Comparison of ENCODE assay signal across 14 cellular contexts in genomic region chr6:158751842-158752424, GRCh38.
A peak's percentile ranks its signal among the peaks of the same experiment; 100 is the strongest.
DNase-seq lines count a peak whose midpoint lies in the region; ATAC-seq and TF ChIP-seq lines count a peak whose summit lies in the region.
"Had no signal": no experiment of that assay in that cellular context is flagged by ENCODE, and none has a peak within 500 bp of the region (broad histone marks: within the 10 kb centered on the region; RNA-seq: fewer than 3 reads in every experiment).

No MANE protein-coding gene starts in this region.

- no peak overlapping the region for H3K23ac ChIP-seq in neuronal stem cell (ENCODE audit: low read depth, low read length, poor library complexity)

- no peak overlapping the region for H3K14ac ChIP-seq in neuronal stem cell (ENCODE audit: low read length)

- H3K79me2 ChIP-seq in GM23338 (replicated peaks; ENCODE audit: insufficient read depth) = no peaks in the 10 kb centered on the region

- H2AK5ac ChIP-seq in neuronal stem cell (ENCODE audit: low read depth, low read length) = no peak overlapping the region

- no peak overlapping the region for H2BK15ac ChIP-seq in neuronal stem cell (ENCODE audit: low read length)

- H3K9me3 Mint-ChIP-seq in GM23338 = no peaks in the 10 kb centered on the region; the same call in 2 of the 3 replicates
- H3K9me3 Mint-ChIP-seq: activated naive CD4-positive, alpha-beta T cell treated with anti-CD3 and anti-CD28 coated beads, Interleukin-2, amount 50 U/mL, for 72 hours; activated T-cell treated with anti-CD3 and anti-CD28 coated beads, Interleukin-2, amount 50 U/mL, for 72 hours; H9; stimulated activated naive CD8-positive, alpha-beta T cell treated with anti-CD3 and anti-CD28 coated beads, Interleukin-15, amount 100 ng/mL, for 72 hours had no signal

- H2BK12ac ChIP-seq in neuronal stem cell (ENCODE audit: low read length) = no peak overlapping the region

- no peak overlapping the region for H3K4me3 Mint-ChIP-seq in GM23338
- H3K4me3 Mint-ChIP-seq: activated T-cell treated with anti-CD3 and anti-CD28 coated beads, Interleukin-2, amount 50 U/mL, for 72 hours; H9; stimulated activated naive CD8-positive, alpha-beta T cell treated with anti-CD3 and anti-CD28 coated beads, Interleukin-15, amount 100 ng/mL, for 72 hours had no signal

- peaks cover 11% of the 10 kb centered on the region for H3K27me3 Mint-ChIP-seq in GM23338 (ENCODE audit: insufficient read depth, low read depth, poor library complexity)
- H3K27me3 Mint-ChIP-seq: stimulated activated naive CD8-positive, alpha-beta T cell treated with anti-CD3 and anti-CD28 coated beads, Interleukin-15, amount 100 ng/mL, for 72 hours had no signal

- H2BK120ac ChIP-seq in neuronal stem cell (ENCODE audit: low read depth, low read length) = no peak overlapping the region

- H3K36me3 ChIP-seq in GM23338 (ENCODE audit: insufficient read depth) (no peaks in the 10 kb centered on the region), Peyer's patch (no peaks in the 10 kb centered on the region), neuronal stem cell (replicated peaks in 1 of 2; ENCODE audit: control insufficient read depth in 2 of 2, insufficient read depth in 2 of 2, low read length in 2 of 2) (no peaks in the 10 kb centered on the region), brain microvascular endothelial cell (replicated peaks) (no peaks in the 10 kb centered on the region)
- H3K36me3 ChIP-seq: ovary had no signal

- H3K18ac ChIP-seq in neuronal stem cell (ENCODE audit: low read length) = peak overlapping the region; percentile 33

- H3K27ac ChIP-seq in GM23338 (ENCODE audit: low read depth) = no peak overlapping the region
- H3K27ac ChIP-seq in Peyer's patch = peak overlapping the region in 3 of 4 donors; percentile 42 to 95 (median 86)
- no peak overlapping the region for H3K27ac ChIP-seq in neuronal stem cell (replicated peaks; ENCODE audit: low read length)
- no peak overlapping the region for H3K27ac ChIP-seq in brain microvascular endothelial cell
- H3K27ac ChIP-seq in substantia nigra (ENCODE audit: low read depth, low read length, poor library complexity, severe bottlenecking) = no peak overlapping the region
- H3K27ac ChIP-seq: ovary had no signal

- WGBS in neuronal stem cell (ENCODE audit: extremely low coverage in 2 of 2, insufficient read length in 2 of 2, insufficient replicate concordance in 1 of 2), 2 donors = no CpG with 5 or more reads among the region's 11 CpGs

- peaks cover 7% of the 10 kb centered on the region; the same call in 1 of the 2 replicates for H3F3A ChIP-seq in GM23338 (replicated peaks; ENCODE audit: low read depth)

- H2AFZ ChIP-seq in GM23338 (peak overlapping the region; percentile 66), neuronal stem cell (ENCODE audit: low read length) (peak overlapping the region; percentile 61)

- H3K4me2 ChIP-seq in GM23338 (no peak overlapping the region), neuronal stem cell (ENCODE audit: insufficient read depth, low read length, poor library complexity, severe bottlenecking) (no peak overlapping the region)

- no peak for DNase-seq in GM23338 (ENCODE audit: low spot score)
- peak; percentile 10 to 92 (median 87) for DNase-seq in Peyer's patch
- DNase-seq in islet precursor cell = peak; percentile 53
- DNase-seq in neuronal stem cell (ENCODE audit: low spot score) = no peak
- DNase-seq in brain microvascular endothelial cell = no peak
- DNase-seq in substantia nigra (lab: John Stamatoyannopoulos, UW) = no peak
- DNase-seq: activated T-cell treated with anti-CD3 and anti-CD28 coated beads, Interleukin-2, amount 50 U/mL, for 72 hours; H9; ovary; stimulated activated naive CD8-positive, alpha-beta T cell treated with anti-CD3 and anti-CD28 coated beads, Interleukin-15, amount 100 ng/mL, for 72 hours; T-helper 9 cell had no signal

- in situ Hi-C loops in brain microvascular endothelial cell (cut with HindIII; ENCODE audit: low pct_ligation_motif_present, low sequenced_read_pairs) = no loop called here

- TF ChIP-seq CTCF in GM23338 (conservative IDR thresholded peaks at IDR 0.05; ENCODE audit: low read depth in 2 of 2) (no peak), Peyer's patch (IDR thresholded peaks at IDR 0.05) (peak in 2 of 6 experiments; percentile 12 to 14), brain microvascular endothelial cell (IDR thresholded peaks at IDR 0.05; ENCODE audit: low read depth, low read length, missing control alignments) (no peak)

- H3K4me1 Mint-ChIP-seq in GM23338 = peaks cover 4% of the 10 kb centered on the region; the same call in 2 of the 3 replicates

- H3K9me2 ChIP-seq in GM23338 (ENCODE audit: insufficient read depth) = no peaks in the 10 kb centered on the region

- H4K91ac ChIP-seq in neuronal stem cell (ENCODE audit: low read depth, low read length, poor library complexity) = no peak overlapping the region

- H3K4me1 ChIP-seq in GM23338 (ENCODE audit: insufficient read depth) = peaks cover 8% of the 10 kb centered on the region
- peaks cover 0 to 10% (median 0%) of the 10 kb centered on the region in 4 donors for H3K4me1 ChIP-seq in Peyer's patch
- H3K4me1 ChIP-seq in neuronal stem cell (ENCODE audit: control insufficient read depth in 2 of 2, insufficient read depth in 1 of 2, low read depth in 1 of 2, low read length in 2 of 2) = peaks cover 0 to 3% of the 10 kb centered on the region in 2 donors

- H2BK5ac ChIP-seq in neuronal stem cell (ENCODE audit: low read length) = no peak overlapping the region

- peaks cover under 1% of the 10 kb centered on the region for H3K79me1 ChIP-seq in neuronal stem cell (ENCODE audit: low read depth, low read length)

- H3K9ac ChIP-seq in neuronal stem cell (ENCODE audit: low read depth, low read length, poor library complexity) = no peak overlapping the region

- ATAC-seq in GM23338 = no peak
- no peak for ATAC-seq in GM21737 (IDR thresholded peaks at IDR 0.05; ENCODE audit: unreplicated experiment)
- no peak for ATAC-seq in GM21360 (IDR thresholded peaks at IDR 0.05; ENCODE audit: unreplicated experiment)
- ATAC-seq: activated T-cell treated with anti-CD3 and anti-CD28 coated beads, Interleukin-2, amount 50 U/mL, for 72 hours; stimulated activated naive CD8-positive, alpha-beta T cell treated with anti-CD3 and anti-CD28 coated beads, Interleukin-15, amount 100 ng/mL, for 72 hours had no signal

- no peak overlapping the region for H4K8ac ChIP-seq in neuronal stem cell (ENCODE audit: low read depth, low read length)

- H3K4ac ChIP-seq in neuronal stem cell (ENCODE audit: low read length) = no peak overlapping the region

- H4K20me1 ChIP-seq in GM23338 (replicated peaks; ENCODE audit: insufficient read depth) = no peaks in the 10 kb centered on the region

- H3K36me3 Mint-ChIP-seq in GM23338 (ENCODE audit: low read depth) = no peaks in the 10 kb centered on the region

- H3K9me3 ChIP-seq in Peyer's patch = no peaks in the 10 kb centered on the region
- H3K9me3 ChIP-seq in neuronal stem cell (replicated peaks in 1 of 2; ENCODE audit: control insufficient read depth in 2 of 2, insufficient read depth in 1 of 2, low read depth in 1 of 2, low read length in 2 of 2) = no peaks in the 10 kb centered on the region
- H3K9me3 ChIP-seq: ovary had no signal

- TF ChIP-seq POLR2A in Peyer's patch (IDR thresholded peaks at IDR 0.05) = peak in 1 of 2 donors; percentile 42

- no peaks in the 10 kb centered on the region for H3K27me3 ChIP-seq in GM23338 (ENCODE audit: insufficient read depth)
- H3K27me3 ChIP-seq in Peyer's patch = no peaks in the 10 kb centered on the region
- H3K27me3 ChIP-seq in neuronal stem cell (ENCODE audit: control insufficient read depth in 3 of 3, insufficient read depth in 3 of 3, low read depth in 1 of 3, low read length in 3 of 3) = peaks cover 0 to 7% (median 0%) of the 10 kb centered on the region in 3 experiments
- no peaks in the 10 kb centered on the region for H3K27me3 ChIP-seq in brain microvascular endothelial cell (replicated peaks)
- H3K27me3 ChIP-seq: ovary had no signal

- no peak overlapping the region for H3K27ac Mint-ChIP-seq in GM23338
- H3K27ac Mint-ChIP-seq: activated T-cell treated with anti-CD3 and anti-CD28 coated beads, Interleukin-2, amount 50 U/mL, for 72 hours had no signal

- H3K4me3 ChIP-seq in GM23338 (no peak overlapping the region), Peyer's patch (peak overlapping the region in 2 of 4 donors; percentile 18 to 41), neuronal stem cell (ENCODE audit: low read length in 2 of 2) (no peak overlapping the region), brain microvascular endothelial cell (ENCODE audit: low read depth, low read length) (no peak overlapping the region)
- H3K4me3 ChIP-seq: ovary had no signal

TF ChIP-seq in GM23338, 12 proteins besides CTCF, POLR2A, EP300 and RAD21:
- TF ChIP-seq JUNB (IDR thresholded peaks at IDR 0.05; ENCODE audit: unreplicated experiment) = no peak
- no peak for TF ChIP-seq POLR2AphosphoS5 (IDR thresholded peaks at IDR 0.05; ENCODE audit: low read depth)
- TF ChIP-seq REST (IDR thresholded peaks at IDR 0.05; ENCODE audit: unreplicated experiment) = no peak

Comparison
In these comparisons a context has a peak if more than half of its experiments do, and no peak if none do; other contexts are left out.
1. DNase-seq: peak in Peyer's patch (3 of 3) and islet precursor cell (single experiment); none in GM23338 (single experiment), neuronal stem cell (single experiment), brain microvascular endothelial cell (single experiment) and substantia nigra (0 of 49).
2. H3K27ac ChIP-seq: peak in Peyer's patch (3 of 4); none in GM23338 (single experiment), neuronal stem cell (single experiment), brain microvascular endothelial cell (single experiment) and substantia nigra (single experiment).